ENCODE assay signal across 32 cellular contexts in the genomic region with DNA sequence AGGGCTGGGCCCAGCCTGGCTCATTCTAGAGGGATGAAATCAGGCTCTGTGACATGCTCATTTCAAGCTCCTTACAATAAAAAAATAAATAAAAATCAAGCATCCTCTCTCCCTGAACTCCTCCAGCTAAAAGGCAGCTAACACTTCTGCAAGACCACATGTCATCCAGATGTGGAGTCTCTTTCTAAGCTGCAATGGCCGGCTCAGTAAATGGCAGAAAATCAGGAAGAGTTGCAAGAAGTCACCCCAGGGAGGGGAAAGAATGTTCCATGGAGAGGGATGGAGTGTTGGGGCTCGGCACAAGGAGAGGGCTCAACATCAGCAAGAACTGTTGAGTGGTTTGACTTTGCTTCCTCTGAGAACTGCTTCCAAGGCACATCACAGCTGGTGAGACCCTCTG.
"Had no signal": no experiment of that assay in that cellular context is flagged by ENCODE, and none has a peak within 500 bp of the region (broad histone marks: within the 10 kb centered on the region; RNA-seq: fewer than 3 reads in every experiment).

No MANE protein-coding gene starts in this region.

- H3K4me1 ChIP-seq: ascending aorta, breast epithelium, esophagus muscularis mucosa, foreskin keratinocyte, gastrocnemius medialis had no signal

- H3K9me3 ChIP-seq: ascending aorta, breast epithelium, esophagus muscularis mucosa, gastrocnemius medialis, heart left ventricle had no signal

- DNase-seq: activated CD4-positive, alpha-beta memory T cell treated with anti-CD3 and anti-CD28 coated beads, Interleukin-2, amount 10 ng/mL, durations not matched to agents 7 days and 5 days; activated CD4-positive, alpha-beta T cell treated with anti-CD3 and anti-CD28 coated beads for 36 hours; activated CD4-positive, alpha-beta T cell treated with anti-CD3 and anti-CD28 coated beads, Interleukin-2, amount 10 ng/mL, durations not matched to agents 7 days and 5 days; activated CD4-positive, alpha-beta T cell treated with anti-CD3 and anti-CD28 coated beads, Interleukin-2, amount 50 U/mL, for 4 hours; activated CD4-positive, CD25-positive, alpha-beta regulatory T cell; activated CD4-positive, CD25-positive, alpha-beta regulatory T cell treated with anti-CD3 and anti-CD28 coated beads, Interleukin-2, amount 50 U/mL, for 72 hours; activated CD8-positive, alpha-beta memory T cell treated with anti-CD3 and anti-CD28 coated beads, Interleukin-2, amount 50 U/mL, for 48 hours; activated gamma-delta T cell; activated naive CD4-positive, alpha-beta T cell; activated naive CD4-positive, alpha-beta T cell treated with anti-CD3 and anti-CD28 coated beads, Interleukin-2, amount 10 ng/mL, durations not matched to agents 7 days and 5 days; activated naive CD8-positive, alpha-beta T cell treated with anti-CD3 and anti-CD28 coated beads, Interleukin-2, amount 10 ng/mL, durations not matched to agents 7 days and 5 days; activated T-cell treated with anti-CD3 and anti-CD28 coated beads for 4 hours; activated T-cell treated with anti-CD3 and anti-CD28 coated beads, Interleukin-2, amount 50 U/mL, for 24 hours; activated T-cell treated with anti-CD3 and anti-CD28 coated beads, Interleukin-2, amount 50 U/mL, for 72 hours; dorsolateral prefrontal cortex; effector memory CD4-positive, alpha-beta T cell; endodermal cell; erythroblast; foreskin keratinocyte; glutamatergic neuron; heart left ventricle; T-helper 2 cell had no signal

- H3K9me3 Mint-ChIP-seq: activated naive CD4-positive, alpha-beta T cell treated with anti-CD3 and anti-CD28 coated beads, Interleukin-2, amount 10 ng/mL, durations not matched to agents 7 days and 5 days; activated T-cell treated with anti-CD3 and anti-CD28 coated beads, Interleukin-2, amount 50 U/mL, for 24 hours; activated T-cell treated with anti-CD3 and anti-CD28 coated beads, Interleukin-2, amount 50 U/mL, for 72 hours; brain; central memory CD8-positive, alpha-beta T cell; dendritic cell treated with granulocyte-macrophage colony-stimulating factor and Interleukin-4, amounts not matched to agents 40 ng/mL and 50 ng/mL, for 4 days; endodermal cell had no signal

- H3K27me3 Mint-ChIP-seq: activated CD4-positive, alpha-beta memory T cell treated with anti-CD3 and anti-CD28 coated beads, Interleukin-2, amount 10 ng/mL, durations not matched to agents 7 days and 5 days; activated CD4-positive, alpha-beta T cell treated with anti-CD3 and anti-CD28 coated beads for 36 hours; activated CD4-positive, alpha-beta T cell treated with anti-CD3 and anti-CD28 coated beads, Interleukin-2, amount 10 ng/mL, durations not matched to agents 7 days and 5 days; activated naive CD8-positive, alpha-beta T cell treated with anti-CD3 and anti-CD28 coated beads, Interleukin-2, amount 10 ng/mL, durations not matched to agents 7 days and 5 days; central memory CD8-positive, alpha-beta T cell; dendritic cell treated with granulocyte-macrophage colony-stimulating factor and Interleukin-4, amounts not matched to agents 40 ng/mL and 50 ng/mL, for 4 days had no signal

- H3K27ac ChIP-seq: ascending aorta, breast epithelium, cardiac muscle cell, coronary artery, dorsolateral prefrontal cortex, esophagus muscularis mucosa, foreskin keratinocyte, gastrocnemius medialis, heart left ventricle had no signal

- H3K36me3 Mint-ChIP-seq: activated naive CD4-positive, alpha-beta T cell treated with anti-CD3 and anti-CD28 coated beads, Interleukin-2, amount 10 ng/mL, durations not matched to agents 7 days and 5 days; brain had no signal

- ATAC-seq: activated CD4-positive, alpha-beta T cell treated with anti-CD3 and anti-CD28 coated beads for 36 hours; activated naive CD4-positive, alpha-beta T cell treated with anti-CD3 and anti-CD28 coated beads, Interleukin-2, amount 50 U/mL, for 72 hours; activated T-cell treated with anti-CD3 and anti-CD28 coated beads, Interleukin-2, amount 50 U/mL, for 72 hours; foreskin keratinocyte had no signal

- H3K4me3 Mint-ChIP-seq: activated CD4-positive, alpha-beta memory T cell treated with anti-CD3 and anti-CD28 coated beads, Interleukin-2, amount 10 ng/mL, durations not matched to agents 7 days and 5 days; activated CD4-positive, alpha-beta T cell treated with anti-CD3 and anti-CD28 coated beads for 36 hours; activated CD4-positive, alpha-beta T cell treated with anti-CD3 and anti-CD28 coated beads, Interleukin-2, amount 10 ng/mL, durations not matched to agents 7 days and 5 days; activated naive CD4-positive, alpha-beta T cell treated with anti-CD3 and anti-CD28 coated beads, Interleukin-2, amount 10 ng/mL, durations not matched to agents 7 days and 5 days; activated naive CD8-positive, alpha-beta T cell treated with anti-CD3 and anti-CD28 coated beads, Interleukin-2, amount 10 ng/mL, durations not matched to agents 7 days and 5 days; activated T-cell treated with anti-CD3 and anti-CD28 coated beads, Interleukin-2, amount 50 U/mL, for 24 hours; activated T-cell treated with anti-CD3 and anti-CD28 coated beads, Interleukin-2, amount 50 U/mL, for 72 hours; brain; central memory CD8-positive, alpha-beta T cell; dendritic cell treated with granulocyte-macrophage colony-stimulating factor and Interleukin-4, amounts not matched to agents 40 ng/mL and 50 ng/mL, for 4 days; endodermal cell had no signal

- H3K4me3 ChIP-seq: ascending aorta, breast epithelium, cardiac muscle cell, coronary artery, dorsolateral prefrontal cortex, esophagus muscularis mucosa, gastrocnemius medialis, heart left ventricle had no signal

- H3K27ac Mint-ChIP-seq: activated CD4-positive, alpha-beta memory T cell treated with anti-CD3 and anti-CD28 coated beads, Interleukin-2, amount 10 ng/mL, durations not matched to agents 7 days and 5 days; activated CD4-positive, alpha-beta T cell treated with anti-CD3 and anti-CD28 coated beads for 36 hours; activated CD4-positive, alpha-beta T cell treated with anti-CD3 and anti-CD28 coated beads, Interleukin-2, amount 10 ng/mL, durations not matched to agents 7 days and 5 days; activated naive CD4-positive, alpha-beta T cell treated with anti-CD3 and anti-CD28 coated beads, Interleukin-2, amount 10 ng/mL, durations not matched to agents 7 days and 5 days; activated naive CD4-positive, alpha-beta T cell treated with anti-CD3 and anti-CD28 coated beads, Interleukin-2, amount 50 U/mL, for 72 hours; activated naive CD8-positive, alpha-beta T cell treated with anti-CD3 and anti-CD28 coated beads, Interleukin-2, amount 10 ng/mL, durations not matched to agents 7 days and 5 days; activated T-cell treated with anti-CD3 and anti-CD28 coated beads, Interleukin-2, amount 50 U/mL, for 24 hours; activated T-cell treated with anti-CD3 and anti-CD28 coated beads, Interleukin-2, amount 50 U/mL, for 72 hours; dendritic cell treated with granulocyte-macrophage colony-stimulating factor and Interleukin-4, amounts not matched to agents 40 ng/mL and 50 ng/mL, for 4 days; endodermal cell had no signal

- H3K27me3 ChIP-seq: ascending aorta, breast epithelium, cardiac muscle cell, esophagus muscularis mucosa, foreskin keratinocyte, gastrocnemius medialis, heart left ventricle had no signal
